ENCODE assay signal across 19 cellular contexts in genomic region chr1:117271129-117271528, GRCh38.
"Had no signal": no experiment of that assay in that cellular context is flagged by ENCODE, and none has a peak within 500 bp of the region (broad histone marks: within the 10 kb centered on the region; RNA-seq: fewer than 3 reads in every experiment).

No MANE protein-coding gene starts in this region.

- H3K4me3 ChIP-seq: dorsolateral prefrontal cortex, gastrocnemius medialis, heart right ventricle, suprapubic skin, thyroid gland, upper lobe of right lung had no signal

- H3K27ac Mint-ChIP-seq: natural killer cell; stimulated activated effector memory CD8-positive, alpha-beta T cell treated with anti-CD3 and anti-CD28 coated beads, Interleukin-12 subunit alpha, Interleukin-12 subunit beta, amount 100 ng/mL, for 72 hours had no signal

- ATAC-seq: gastrocnemius medialis; heart right ventricle; left lobe of liver; natural killer cell; right cardiac atrium; stimulated activated effector memory CD8-positive, alpha-beta T cell treated with anti-CD3 and anti-CD28 coated beads, Interleukin-12 subunit alpha, Interleukin-12 subunit beta, amount 100 ng/mL, for 72 hours; stimulated activated naive CD8-positive, alpha-beta T cell treated with anti-CD3 and anti-CD28 coated beads, Interleukin-15, Interleukin-2, amounts not matched to agents 100 U/mL and 50 U/mL, for 24 hours; upper lobe of right lung had no signal

- H3K9me3 ChIP-seq: gastrocnemius medialis, thyroid gland, upper lobe of right lung had no signal

- H3K27ac ChIP-seq: dorsolateral prefrontal cortex, gastrocnemius medialis, heart right ventricle, suprapubic skin, thyroid gland, upper lobe of right lung had no signal

- H3K9me3 Mint-ChIP-seq: natural killer cell; stimulated activated effector memory CD8-positive, alpha-beta T cell treated with anti-CD3 and anti-CD28 coated beads, Interleukin-12 subunit alpha, Interleukin-12 subunit beta, amount 100 ng/mL, for 72 hours had no signal

- H3K4me1 Mint-ChIP-seq: natural killer cell; stimulated activated effector memory CD8-positive, alpha-beta T cell treated with anti-CD3 and anti-CD28 coated beads, Interleukin-12 subunit alpha, Interleukin-12 subunit beta, amount 100 ng/mL, for 72 hours had no signal

- DNase-seq: cortex of kidney; dorsolateral prefrontal cortex; effector CD8-positive, alpha-beta T cell; gastrocnemius medialis; heart right ventricle; islet precursor cell; mammary epithelial cell; natural killer cell; right cardiac atrium; small intestine; stimulated activated CD4-positive, alpha-beta T cell treated with anti-CD3 and anti-CD28 coated beads, Interleukin-4, amount 100 ng/mL, for 1 hour; stimulated activated CD8-positive, alpha-beta memory T cell treated with anti-CD3 and anti-CD28 coated beads, Interleukin-4, amount 100 ng/mL, for 48 hours; stimulated activated naive CD8-positive, alpha-beta T cell treated with anti-CD3 and anti-CD28 coated beads, Interleukin-15, Interleukin-2, amounts not matched to agents 100 U/mL and 50 U/mL, for 24 hours; thyroid gland; upper lobe of right lung had no signal

- H3K4me1 ChIP-seq: suprapubic skin had no signal

- H3K36me3 Mint-ChIP-seq: natural killer cell; stimulated activated effector memory CD8-positive, alpha-beta T cell treated with anti-CD3 and anti-CD28 coated beads, Interleukin-12 subunit alpha, Interleukin-12 subunit beta, amount 100 ng/mL, for 72 hours had no signal

- H3K36me3 ChIP-seq: gastrocnemius medialis, heart right ventricle, suprapubic skin, thyroid gland, upper lobe of right lung had no signal

- H3K27me3 ChIP-seq: dorsolateral prefrontal cortex, gastrocnemius medialis, heart right ventricle, suprapubic skin, thyroid gland, upper lobe of right lung had no signal

- H3K4me3 Mint-ChIP-seq: natural killer cell; neural crest cell; stimulated activated effector memory CD8-positive, alpha-beta T cell treated with anti-CD3 and anti-CD28 coated beads, Interleukin-12 subunit alpha, Interleukin-12 subunit beta, amount 100 ng/mL, for 72 hours had no signal
